14 cellular contexts compared by ENCODE assay signal in genomic region chr13:43240278-43240677, GRCh38.
DNase-seq lines count a peak whose midpoint lies in the region; ATAC-seq, FAIRE-seq and TF ChIP-seq lines count a peak whose summit lies in the region.
"Had no signal": no experiment of that assay in that cellular context is flagged by ENCODE, and none has a peak within 500 bp of the region (broad histone marks: within the 10 kb centered on the region; RNA-seq: fewer than 3 reads in every experiment).

No MANE protein-coding gene starts in this region.

- ATAC-seq in GM19452 (IDR thresholded peaks at IDR 0.05; ENCODE audit: unreplicated experiment) (peak; percentile 73), HG02840 (IDR thresholded peaks at IDR 0.05; ENCODE audit: low FRiP score, unreplicated experiment) (peak; percentile 58), HG03575 (IDR thresholded peaks at IDR 0.05; ENCODE audit: extremely low read depth, insufficient number of reproducible peaks, low FRiP score, unreplicated experiment) (peak; percentile 67)
- ATAC-seq: activated T-helper 17 cell treated with anti-CD3 and anti-CD28 coated beads, Interleukin-2, amount 50 U/mL, for 72 hours; left lung had no signal

- in situ Hi-C loops in GM13977 (cut with MboI; ENCODE audit: low pct_unique_long_range_greater_than_20kb, low sequenced_read_pairs, unreplicated experiment) = no loop called here

- TF ChIP-seq CTCF in GM13977 (IDR thresholded peaks at IDR 0.05; ENCODE audit: extremely low read depth, insufficient read depth, missing control alignments) = no peak

- no peak for FAIRE-seq in HTR-8/SVneo (lab: Jason Lieb, UNC)
- FAIRE-seq: endometrium had no signal

- DNase-seq in GM13977 (ENCODE audit: low spot score) = peak; percentile 65
- DNase-seq in HTR-8/SVneo (ENCODE audit: insufficient read length, low spot score) = no peak
- DNase-seq in NCI-H1694 treated with DMSO at 0.1 percent for 48 hours (lab: John Stamatoyannopoulos, UW) = no peak
- no peak for DNase-seq in activated CD4-positive, alpha-beta T cell treated with anti-CD3 and anti-CD28 coated beads for 4 hours
- DNase-seq in NCI-H345 (lab: John Stamatoyannopoulos, UW) = no peak
- DNase-seq: activated CD4-positive, alpha-beta T cell treated with anti-CD3 and anti-CD28 coated beads, Interleukin-2, amount 10 ng/mL, durations not matched to agents 24 days and 14 days; head of caudate nucleus; left lung; NCI-H1092 treated with DMSO at 0.1 percent for 48 hours had no signal
